In the genomic region with DNA sequence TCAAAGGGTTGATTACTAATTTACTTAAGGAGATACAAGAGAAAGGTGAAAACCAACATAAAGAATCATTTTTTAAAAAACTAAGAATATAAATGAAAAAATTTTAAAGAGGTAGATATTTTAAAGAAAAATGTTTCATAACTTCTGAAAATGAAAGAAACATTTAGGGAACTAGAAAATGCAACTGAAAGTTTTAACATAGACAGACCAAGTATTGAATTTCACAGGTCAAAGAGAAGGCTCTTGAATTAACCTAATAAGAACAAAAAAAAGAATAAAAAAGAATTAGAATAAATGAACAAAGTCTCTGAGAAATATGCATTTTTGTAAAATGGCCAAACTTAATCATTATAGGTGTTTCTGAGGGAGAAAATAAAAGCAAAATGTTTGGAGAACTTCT, we compare ENCODE assay signal across 19 cellular contexts. TPM values are rescaled to one million over a fixed set of nuclear protein-coding genes. Genes with fewer than 3 reads are reported as not detected.
DNase-seq lines count a peak whose midpoint lies in the region; ATAC-seq, FAIRE-seq and TF ChIP-seq lines count a peak whose summit lies in the region.
"Had no signal": no experiment of that assay in that cellular context is flagged by ENCODE, and none has a peak within 500 bp of the region (broad histone marks: within the 10 kb centered on the region; RNA-seq: fewer than 3 reads in every experiment).

No MANE protein-coding gene starts in this region.

- no peak overlapping the region for H3K4me3 ChIP-seq in spleen
- H3K4me3 ChIP-seq in pancreas = no peak overlapping the region
- H3K4me3 ChIP-seq: upper lobe of left lung had no signal

- H3K9me3 ChIP-seq in spleen = peaks cover 0 to 51% (median 34%) of the 10 kb centered on the region in 8 donors
- no peaks in the 10 kb centered on the region for H3K9me3 ChIP-seq in pancreas
- H3K9me3 ChIP-seq: upper lobe of left lung had no signal

- H3K36me3 ChIP-seq in spleen (no peaks in the 10 kb centered on the region), pancreas (no peaks in the 10 kb centered on the region)
- H3K36me3 ChIP-seq: upper lobe of left lung had no signal

- intact Hi-C loops in spleen (cut with DNase I; ENCODE audit: low total_unique reads) = no loop called here
- intact Hi-C loops in pancreas (cut with DNase I) = no loop called here

- FAIRE-seq in pancreas (lab: Jason Lieb, UNC) = no peak
- FAIRE-seq: A204.1 had no signal

- H3K27ac ChIP-seq in spleen (no peak overlapping the region), pancreas (no peak overlapping the region)
- H3K27ac ChIP-seq: upper lobe of left lung had no signal

- no peak for TF ChIP-seq CTCF in spleen (IDR thresholded peaks at IDR 0.05 in 8 of 11, conservative IDR thresholded peaks at IDR 0.05 in 3 of 11)
- no peak for TF ChIP-seq CTCF in pancreas (IDR thresholded peaks at IDR 0.05)

- TF ChIP-seq POLR2A in spleen (IDR thresholded peaks at IDR 0.05) = no peak

- DNase-seq in spleen (no peak), Ammon's horn (ENCODE audit: low spot score) (no peak), pancreas (no peak)
- no peak for DNase-seq in activated CD4-positive, alpha-beta T cell treated with anti-CD3 and anti-CD28 coated beads for 1 hour
- DNase-seq: activated B cell treated with CpG ODN at 0.5 μM for 24 hours; effector CD4-positive, alpha-beta T cell; Kasumi-1; kidney glomerular epithelial cell; NCI-H146; NCI-H446; nephron progenitor cell; SHP77; stimulated activated naive CD8-positive, alpha-beta T cell treated with anti-CD3 and anti-CD28 coated beads, Interleukin-15, Interleukin-2, amounts not matched to agents 100 U/mL and 50 U/mL, for 24 hours; upper lobe of left lung had no signal

- H3K4me1 ChIP-seq in spleen = no peaks in the 10 kb centered on the region
- no peaks in the 10 kb centered on the region for H3K4me1 ChIP-seq in pancreas
- H3K4me1 ChIP-seq: upper lobe of left lung had no signal

- ATAC-seq in GM18517 (IDR thresholded peaks at IDR 0.05; ENCODE audit: unreplicated experiment) = peak; percentile 72
- ATAC-seq in GM21381 (IDR thresholded peaks at IDR 0.05; ENCODE audit: unreplicated experiment) = peak; percentile 48
- ATAC-seq in HG02884 (IDR thresholded peaks at IDR 0.05; ENCODE audit: unreplicated experiment) = peak; percentile 51
- ATAC-seq in HG03432 (IDR thresholded peaks at IDR 0.05; ENCODE audit: unreplicated experiment) = peak; percentile 66
- ATAC-seq in pancreas = no peak
- ATAC-seq: stimulated activated naive CD8-positive, alpha-beta T cell treated with anti-CD3 and anti-CD28 coated beads, Interleukin-15, Interleukin-2, amounts not matched to agents 100 U/mL and 50 U/mL, for 24 hours had no signal

- H3K27me3 ChIP-seq in spleen (replicated peaks in 1 of 7) (no peaks in the 10 kb centered on the region), pancreas (no peaks in the 10 kb centered on the region)
- H3K27me3 ChIP-seq: upper lobe of left lung had no signal

RNA-seq across cellular contexts. Expression of gene FAM174A, which starts 16.1 kb away (rescaled TPM):
- total RNA-seq in spleen = 10 to 100 TPM in 6 of 7 donors, 1 to 10 TPM in 1; 9.5 to 26.7 (median 13.6) TPM
- polyA plus RNA-seq in spleen = 1 to 10 TPM; 5.4 to 9.5 (median 6.9) TPM
- 10 to 100 TPM in 2 of 6 donors, 1 to 10 TPM in 4; 8.2 to 10.2 (median 9.3) TPM for total RNA-seq in pancreas
- polyA plus RNA-seq in pancreas = 10 to 100 TPM in 1 of 2 donors, 1 to 10 TPM in 1; 8.5 to 31.5 TPM

Comparison
In these comparisons a context has a peak if more than half of its experiments do, and no peak if none do; other contexts are left out.
1. ATAC-seq: peak in GM18517 (single experiment), GM21381 (single experiment), HG02884 (single experiment) and HG03432 (single experiment); none in pancreas (0 of 4).